Comparison of ENCODE assay signal across 10 cellular contexts in genomic region chr6:128508588-128509296, GRCh38. TPM values are rescaled to one million over a fixed set of nuclear protein-coding genes. Genes with fewer than 3 reads are reported as not detected.
DNase-seq lines count a peak whose midpoint lies in the region; ATAC-seq and TF ChIP-seq lines count a peak whose summit lies in the region.
"Had no signal": no experiment of that assay in that cellular context is flagged by ENCODE, and none has a peak within 500 bp of the region (broad histone marks: within the 10 kb centered on the region; RNA-seq: fewer than 3 reads in every experiment).

No MANE protein-coding gene starts in this region.

- BruUV-seq in Calu3 (replicated peaks; lab: Mats Ljungman, UMichigan) (no TSS peak), PC-9 (replicated peaks; lab: Mats Ljungman, UMichigan) (no TSS peak)

- peak; percentile 69 for DNase-seq in Calu3
- peak; percentile 53 to 72 for DNase-seq in PC-9
- peak; percentile 93 for DNase-seq in non-pigmented ciliary epithelial cell (ENCODE audit: low read depth)
- DNase-seq in NCI-H1417 (lab: John Stamatoyannopoulos, UW), result no peak
- no peak for DNase-seq in natural killer cell treated with Interleukin-12 subunit alpha and Interleukin-12 subunit beta and Interleukin-15 and Interleukin-18, amount 100 ng/mL, for 72 hours (ENCODE audit: low spot score)
- DNase-seq: NCI-H2029 treated with DMSO at 0.1 percent for 48 hours, T-helper 2 cell had no signal

- H3K27me3 Mint-ChIP-seq in Calu3 (ENCODE audit: unreplicated experiment), result no peaks in the 10 kb centered on the region
- H3K27me3 Mint-ChIP-seq in natural killer cell treated with Interleukin-12 subunit alpha and Interleukin-12 subunit beta and Interleukin-15 and Interleukin-18, amount 100 ng/mL, for 72 hours, result peaks cover 5 to 10% of the 10 kb centered on the region in 2 donors

- peaks cover 77% of the 10 kb centered on the region for H3K4me1 Mint-ChIP-seq in Calu3 (ENCODE audit: low read depth, unreplicated experiment)
- H3K4me1 Mint-ChIP-seq in natural killer cell treated with Interleukin-12 subunit alpha and Interleukin-12 subunit beta and Interleukin-15 and Interleukin-18, amount 100 ng/mL, for 72 hours (ENCODE audit: low read depth in 2 of 2), result no peaks in the 10 kb centered on the region

- H3K4me3 ChIP-seq in PC-9, result no peak overlapping the region

- no peaks in the 10 kb centered on the region for H4K20me1 ChIP-seq in PC-9 (ENCODE audit: insufficient read depth)

- no peaks in the 10 kb centered on the region for H3K9me3 Mint-ChIP-seq in Calu3 (ENCODE audit: low read depth, unreplicated experiment)
- no peaks in the 10 kb centered on the region for H3K9me3 Mint-ChIP-seq in natural killer cell treated with Interleukin-12 subunit alpha and Interleukin-12 subunit beta and Interleukin-15 and Interleukin-18, amount 100 ng/mL, for 72 hours

- ATAC-seq in esophagus mucosa, result peak; percentile 94
- no peak for ATAC-seq in HG02798 (IDR thresholded peaks at IDR 0.05; ENCODE audit: poor library complexity, unreplicated experiment)
- no peak for ATAC-seq in GM21526 (IDR thresholded peaks at IDR 0.05; ENCODE audit: low FRiP score, unreplicated experiment)
- ATAC-seq in natural killer cell treated with Interleukin-12 subunit alpha and Interleukin-12 subunit beta and Interleukin-15 and Interleukin-18, amount 100 ng/mL, for 72 hours, result no peak

- CTCF ChIA-PET in Calu3 (lab: Charles Lee), result interaction anchor here (0.7 to 2.4 kb wide), 7 partner anchors 8 to 280 kb away, joined by 3 to 11 read pairs (median 5); no protein-coding TSS in a partner anchor
- CTCF ChIA-PET in PC-9 (lab: Charles Lee), result interaction anchor here (0.6 kb wide), 1 partner anchor 48 kb away, joined by 3 read pairs; no protein-coding TSS in a partner anchor

- TF ChIP-seq CTCF in Calu3 (IDR thresholded peaks at IDR 0.05; ENCODE audit: unreplicated experiment) (no peak), PC-9 (conservative IDR thresholded peaks at IDR 0.05) (no peak)

- no peaks in the 10 kb centered on the region for H3K9me2 ChIP-seq in PC-9 (ENCODE audit: insufficient read depth)

- no peak overlapping the region for H2AFZ ChIP-seq in PC-9

- peaks cover 18% of the 10 kb centered on the region for H3K36me3 ChIP-seq in PC-9 (ENCODE audit: low read depth)

- peak overlapping the region; percentile 97 for H3K27ac Mint-ChIP-seq in Calu3 (ENCODE audit: unreplicated experiment)
- no peak overlapping the region for H3K27ac Mint-ChIP-seq in natural killer cell treated with Interleukin-12 subunit alpha and Interleukin-12 subunit beta and Interleukin-15 and Interleukin-18, amount 100 ng/mL, for 72 hours

- peaks cover 15% of the 10 kb centered on the region for H3K9me3 ChIP-seq in PC-9 (ENCODE audit: insufficient read depth, low read depth)

- peaks cover 46% of the 10 kb centered on the region for H3K4me1 ChIP-seq in PC-9 (replicated peaks; ENCODE audit: insufficient read depth)

- peaks cover 48% of the 10 kb centered on the region for H3K36me3 Mint-ChIP-seq in Calu3 (ENCODE audit: insufficient read depth, unreplicated experiment)
- no peaks in the 10 kb centered on the region for H3K36me3 Mint-ChIP-seq in natural killer cell treated with Interleukin-12 subunit alpha and Interleukin-12 subunit beta and Interleukin-15 and Interleukin-18, amount 100 ng/mL, for 72 hours

- H3K79me2 ChIP-seq in PC-9 (ENCODE audit: low read depth), result peaks cover 95% of the 10 kb centered on the region

- intact Hi-C loops in Calu3 (cut with micrococcal nuclease; ENCODE audit: unreplicated experiment) (no loop called here), PC-9 (cut with micrococcal nuclease; ENCODE audit: unreplicated experiment) (no loop called here)

- H3K4me3 Mint-ChIP-seq in Calu3 (ENCODE audit: low read depth, unreplicated experiment), result peak overlapping the region; percentile 56
- no peak overlapping the region for H3K4me3 Mint-ChIP-seq in natural killer cell treated with Interleukin-12 subunit alpha and Interleukin-12 subunit beta and Interleukin-15 and Interleukin-18, amount 100 ng/mL, for 72 hours

- H3K27ac ChIP-seq in PC-9, result peak overlapping the region; percentile 28; the same call in 1 of the 2 replicates

- peaks cover 17% of the 10 kb centered on the region for H3F3A ChIP-seq in PC-9 (ENCODE audit: insufficient read depth, low read depth)

- POLR2A ChIA-PET in PC-9 (lab: Charles Lee; ENCODE audit: unreplicated experiment), result interaction anchor here (0.7 kb wide), 1 partner anchor 85 kb away, joined by 3 read pairs; no protein-coding TSS in a partner anchor

- no peaks in the 10 kb centered on the region for H3K27me3 ChIP-seq in PC-9 (ENCODE audit: insufficient read depth, low read depth)

- 0 out of 2 replicates have a peak overlapping the region, but pooled peaks have one; percentile 9 for H3K4me2 ChIP-seq in PC-9

RNA-seq across cellular contexts. Expression of gene PTPRK, which starts 11.7 kb away (rescaled TPM):
- total RNA-seq in Calu3 (2022) (201 and 265 TPM in 2 replicates), PC-9 (2021) (82.5 and 89.3 TPM in 2 replicates), esophagus mucosa (13.0 TPM)
- total RNA-seq in natural killer cell treated with Interleukin-12 subunit alpha and Interleukin-12 subunit beta and Interleukin-15 and Interleukin-18, amount 100 ng/mL, for 72 hours, result 10 to 100 TPM in 1 of 2 donors, under 1 TPM in 1; 0.59 to 13.8 TPM

Comparison
In these comparisons a context has a peak if more than half of its experiments do, and no peak if none do; other contexts are left out.
1. DNase-seq: peak in Calu3 (single experiment), PC-9 (2 of 2) and non-pigmented ciliary epithelial cell (single experiment); none in NCI-H1417 (0 of 3) and natural killer cell treated with Interleukin-12 subunit alpha and Interleukin-12 subunit beta and Interleukin-15 and Interleukin-18, amount 100 ng/mL, for 72 hours (single experiment).